Comparison of ENCODE assay signal across 1 cellular context in the genomic region with DNA sequence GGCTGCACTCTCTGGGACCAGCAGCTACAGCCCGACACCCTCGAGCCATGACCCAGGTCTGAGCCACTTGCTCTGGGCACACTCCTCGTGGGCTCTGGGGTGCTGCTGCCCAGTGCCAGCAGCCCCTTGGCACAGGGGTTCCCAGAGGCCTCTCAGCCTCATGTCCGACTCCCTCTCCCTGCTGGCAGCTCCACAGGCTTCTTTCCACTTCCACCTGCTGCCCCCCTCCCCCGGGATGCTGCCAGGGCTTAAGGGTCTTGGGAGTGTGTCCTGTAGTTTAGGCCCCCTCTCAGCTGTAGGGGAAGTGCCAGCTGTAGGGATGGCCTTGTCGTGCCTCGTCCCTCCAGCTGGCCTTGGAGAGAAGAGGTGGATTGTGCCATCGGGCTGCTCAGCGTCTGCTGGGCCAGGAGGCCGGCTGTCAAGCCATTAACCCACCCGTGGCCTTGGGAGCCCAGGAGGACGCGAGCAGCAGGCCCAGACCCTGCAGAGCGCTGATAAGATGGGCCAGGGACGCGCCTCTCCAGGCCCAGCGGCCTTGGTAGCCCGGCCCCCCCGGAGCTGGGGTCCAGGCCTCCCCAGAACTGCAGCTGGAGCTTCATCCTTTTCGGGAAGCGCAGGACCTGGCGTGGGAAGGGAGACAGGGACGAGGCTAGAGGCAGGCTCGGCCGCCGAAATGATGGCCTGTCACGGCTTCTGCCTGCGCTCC.
TF ChIP-seq lines count a peak whose summit lies in the region.

No MANE protein-coding gene starts in this region.

TF ChIP-seq in A549, 52 proteins besides CTCF, POLR2A, EP300 and RAD21 (continued from another document):
- TF ChIP-seq, protein P1, sequence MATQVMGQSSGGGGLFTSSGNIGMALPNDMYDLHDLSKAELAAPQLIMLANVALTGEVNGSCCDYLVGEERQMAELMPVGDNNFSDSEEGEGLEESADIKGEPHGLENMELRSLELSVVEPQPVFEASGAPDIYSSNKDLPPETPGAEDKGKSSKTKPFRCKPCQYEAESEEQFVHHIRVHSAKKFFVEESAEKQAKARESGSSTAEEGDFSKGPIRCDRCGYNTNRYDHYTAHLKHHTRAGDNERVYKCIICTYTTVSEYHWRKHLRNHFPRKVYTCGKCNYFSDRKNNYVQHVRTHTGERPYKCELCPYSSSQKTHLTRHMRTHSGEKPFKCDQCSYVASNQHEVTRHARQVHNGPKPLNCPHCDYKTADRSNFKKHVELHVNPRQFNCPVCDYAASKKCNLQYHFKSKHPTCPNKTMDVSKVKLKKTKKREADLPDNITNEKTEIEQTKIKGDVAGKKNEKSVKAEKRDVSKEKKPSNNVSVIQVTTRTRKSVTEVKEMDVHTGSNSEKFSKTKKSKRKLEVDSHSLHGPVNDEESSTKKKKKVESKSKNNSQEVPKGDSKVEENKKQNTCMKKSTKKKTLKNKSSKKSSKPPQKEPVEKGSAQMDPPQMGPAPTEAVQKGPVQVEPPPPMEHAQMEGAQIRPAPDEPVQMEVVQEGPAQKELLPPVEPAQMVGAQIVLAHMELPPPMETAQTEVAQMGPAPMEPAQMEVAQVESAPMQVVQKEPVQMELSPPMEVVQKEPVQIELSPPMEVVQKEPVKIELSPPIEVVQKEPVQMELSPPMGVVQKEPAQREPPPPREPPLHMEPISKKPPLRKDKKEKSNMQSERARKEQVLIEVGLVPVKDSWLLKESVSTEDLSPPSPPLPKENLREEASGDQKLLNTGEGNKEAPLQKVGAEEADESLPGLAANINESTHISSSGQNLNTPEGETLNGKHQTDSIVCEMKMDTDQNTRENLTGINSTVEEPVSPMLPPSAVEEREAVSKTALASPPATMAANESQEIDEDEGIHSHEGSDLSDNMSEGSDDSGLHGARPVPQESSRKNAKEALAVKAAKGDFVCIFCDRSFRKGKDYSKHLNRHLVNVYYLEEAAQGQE (IDR thresholded peaks at IDR 0.05): no peak
- TF ChIP-seq HDAC2 (IDR thresholded peaks at IDR 0.05): no peak
- no peak for TF ChIP-seq GATA3 (IDR thresholded peaks at IDR 0.05; ENCODE audit: borderline replicate concordance)
- TF ChIP-seq, protein P2, sequence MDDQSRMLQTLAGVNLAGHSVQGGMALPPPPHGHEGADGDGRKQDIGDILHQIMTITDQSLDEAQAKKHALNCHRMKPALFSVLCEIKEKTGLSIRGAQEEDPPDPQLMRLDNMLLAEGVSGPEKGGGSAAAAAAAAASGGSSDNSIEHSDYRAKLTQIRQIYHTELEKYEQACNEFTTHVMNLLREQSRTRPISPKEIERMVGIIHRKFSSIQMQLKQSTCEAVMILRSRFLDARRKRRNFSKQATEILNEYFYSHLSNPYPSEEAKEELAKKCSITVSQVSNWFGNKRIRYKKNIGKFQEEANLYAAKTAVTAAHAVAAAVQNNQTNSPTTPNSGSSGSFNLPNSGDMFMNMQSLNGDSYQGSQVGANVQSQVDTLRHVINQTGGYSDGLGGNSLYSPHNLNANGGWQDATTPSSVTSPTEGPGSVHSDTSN (IDR thresholded peaks at IDR 0.05): no peak
- no peak for TF ChIP-seq FOSB (CRISPR knock-in tag; IDR thresholded peaks at IDR 0.05)
- TF ChIP-seq EHMT2 (IDR thresholded peaks at IDR 0.05; ENCODE audit: low read depth): no peak
- TF ChIP-seq SREBF2 (IDR thresholded peaks at IDR 0.05): no peak
- no peak for TF ChIP-seq TFCP2L1 (CRISPR knock-in tag; IDR thresholded peaks at IDR 0.05)
